In the genomic region with DNA sequence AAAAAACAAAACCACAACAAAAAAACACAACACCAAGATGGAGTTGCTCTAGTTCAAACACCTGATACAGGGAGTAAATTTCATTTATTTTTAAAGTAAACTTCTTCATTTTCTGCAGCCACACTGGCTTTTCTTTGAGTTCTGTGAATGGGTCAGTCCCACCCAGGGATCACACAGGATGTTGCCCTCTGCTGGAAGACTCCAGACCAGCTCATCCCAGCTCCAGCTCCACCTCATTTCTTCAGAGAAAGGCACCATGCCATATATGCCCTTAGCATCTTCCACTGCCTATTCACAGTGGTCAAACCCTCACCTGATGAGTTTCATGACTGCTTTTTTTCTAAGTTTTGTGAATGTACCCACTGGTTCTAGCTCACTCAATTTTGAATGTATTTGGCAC, we compare ENCODE assay signal across 8 cellular contexts. TPM values are rescaled to one million over a fixed set of nuclear protein-coding genes. Genes with fewer than 3 reads are reported as not detected.
A peak's percentile ranks its signal among the peaks of the same experiment; 100 is the strongest.
DNase-seq lines count a peak whose midpoint lies in the region; ATAC-seq, FAIRE-seq and TF ChIP-seq lines count a peak whose summit lies in the region.

No MANE protein-coding gene starts in this region.

- H3K9me3 ChIP-seq in Peyer's patch: no peaks in the 10 kb centered on the region
- no peaks in the 10 kb centered on the region for H3K9me3 ChIP-seq in tibial nerve

- H3K4me3 Mint-ChIP-seq in stimulated activated effector memory CD8-positive, alpha-beta T cell treated with anti-CD3 and anti-CD28 coated beads, Interleukin-12 subunit alpha, Interleukin-12 subunit beta, amount 100 ng/mL, for 72 hours: no peak overlapping the region

- H3K4me3 ChIP-seq in Peyer's patch: no peak overlapping the region
- no peak overlapping the region for H3K4me3 ChIP-seq in fibroblast of the aortic adventitia (ENCODE audit: low read depth, low read length)
- no peak overlapping the region for H3K4me3 ChIP-seq in tibial nerve

- no peaks in the 10 kb centered on the region for H3K9me3 Mint-ChIP-seq in stimulated activated effector memory CD8-positive, alpha-beta T cell treated with anti-CD3 and anti-CD28 coated beads, Interleukin-12 subunit alpha, Interleukin-12 subunit beta, amount 100 ng/mL, for 72 hours

- TF ChIP-seq POLR2A in H54 (IDR thresholded peaks at IDR 0.05; ENCODE audit: low read depth, low read length): no peak
- no peak for TF ChIP-seq POLR2A in Peyer's patch (IDR thresholded peaks at IDR 0.05)
- TF ChIP-seq POLR2A in tibial nerve (IDR thresholded peaks at IDR 0.05): no peak

- H3K36me3 ChIP-seq in Peyer's patch: no peaks in the 10 kb centered on the region
- peaks cover 0 to 5% (median 0%) of the 10 kb centered on the region in 3 donors for H3K36me3 ChIP-seq in tibial nerve

- H3K27me3 ChIP-seq in Peyer's patch (no peaks in the 10 kb centered on the region), tibial nerve (no peaks in the 10 kb centered on the region)

- H3K36me3 Mint-ChIP-seq in stimulated activated effector memory CD8-positive, alpha-beta T cell treated with anti-CD3 and anti-CD28 coated beads, Interleukin-12 subunit alpha, Interleukin-12 subunit beta, amount 100 ng/mL, for 72 hours: peaks cover 67% of the 10 kb centered on the region

- DNase-seq in Daoy (ENCODE audit: low read depth): peak; percentile 64
- DNase-seq in H54 (ENCODE audit: insufficient read length, low spot score): no peak
- DNase-seq in Peyer's patch: peak in 1 of 3 donors; percentile 28
- peak; percentile 62 for DNase-seq in fibroblast of the aortic adventitia (ENCODE audit: low read depth)
- no peak for DNase-seq in tibial nerve (ENCODE audit: low spot score in 2 of 2)
- no peak for DNase-seq in DMS79 (lab: John Stamatoyannopoulos, UW)
- no peak for DNase-seq in stimulated activated effector memory CD8-positive, alpha-beta T cell treated with anti-CD3 and anti-CD28 coated beads, Interleukin-12 subunit alpha, Interleukin-12 subunit beta, amount 100 ng/mL, for 72 hours (ENCODE audit: low spot score in 2 of 2)

- H3K27ac ChIP-seq in Peyer's patch: no peak overlapping the region
- H3K27ac ChIP-seq in tibial nerve: no peak overlapping the region

- no peak overlapping the region for H3K27ac Mint-ChIP-seq in stimulated activated effector memory CD8-positive, alpha-beta T cell treated with anti-CD3 and anti-CD28 coated beads, Interleukin-12 subunit alpha, Interleukin-12 subunit beta, amount 100 ng/mL, for 72 hours

- TF ChIP-seq CTCF in Peyer's patch (IDR thresholded peaks at IDR 0.05) (peak in 5 of 6 experiments; percentile 21 to 34 (median 29)), fibroblast of the aortic adventitia (IDR thresholded peaks at IDR 0.05; ENCODE audit: insufficient read depth, low read length) (peak; percentile 61), tibial nerve (IDR thresholded peaks at IDR 0.05) (peak in 4 of 5 experiments; percentile 12 to 31 (median 20))

- H3K4me1 ChIP-seq in Peyer's patch: peaks cover 0 to 4% (median under 1%) of the 10 kb centered on the region in 4 donors
- H3K4me1 ChIP-seq in tibial nerve: no peaks in the 10 kb centered on the region

- peak; percentile 91 for FAIRE-seq in H54 (lab: Jason Lieb, UNC)

- H3K4me1 Mint-ChIP-seq in stimulated activated effector memory CD8-positive, alpha-beta T cell treated with anti-CD3 and anti-CD28 coated beads, Interleukin-12 subunit alpha, Interleukin-12 subunit beta, amount 100 ng/mL, for 72 hours: peaks cover 45% of the 10 kb centered on the region

- TF ChIP-seq EP300 in tibial nerve (IDR thresholded peaks at IDR 0.05): no peak

- ATAC-seq in GM21381 (IDR thresholded peaks at IDR 0.05; ENCODE audit: unreplicated experiment): no peak
- ATAC-seq in stimulated activated effector memory CD8-positive, alpha-beta T cell treated with anti-CD3 and anti-CD28 coated beads, Interleukin-12 subunit alpha, Interleukin-12 subunit beta, amount 100 ng/mL, for 72 hours: no peak

RNA-seq across cellular contexts. Expression of a gene that starts 8.0 kb away (rescaled TPM):
- 71.9 and 73.3 TPM in 2 replicates for total RNA-seq in Daoy (2014; rRNA removed; shearing (Covaris generic))
- total RNA-seq in Peyer's patch (10 to 100 TPM in 2 of 4 donors, 1 to 10 TPM in 2; 1.4 to 47.0 (median 7.2) TPM), fibroblast of the aortic adventitia (ENCODE audit: low replicate concordance) (5.2 and 167 TPM in 2 replicates), tibial nerve (10 to 100 TPM in 1 of 4 donors, 1 to 10 TPM in 3; 4.7 to 12.3 (median 6.5) TPM)

RNA-seq across cellular contexts. Expression of a gene that starts 22.9 kb away (rescaled TPM):
- 50.3 and 52.4 TPM in 2 replicates for total RNA-seq in Daoy (2014; rRNA removed; shearing (Covaris generic))
- total RNA-seq in Peyer's patch: 10 to 100 TPM; 11.5 to 37.1 (median 24.7) TPM
- total RNA-seq in fibroblast of the aortic adventitia (ENCODE audit: low replicate concordance): 27.0 and 71.4 TPM in 2 replicates
- 10 to 100 TPM; 16.5 to 34.7 (median 22.2) TPM for total RNA-seq in tibial nerve

Comparison
In these comparisons a context has a peak if more than half of its experiments do, and no peak if none do; other contexts are left out.
1. DNase-seq: peak in Daoy (single experiment) and fibroblast of the aortic adventitia (single experiment); none in H54 (single experiment), tibial nerve (0 of 2), DMS79 (single experiment) and stimulated activated effector memory CD8-positive, alpha-beta T cell treated with anti-CD3 and anti-CD28 coated beads, Interleukin-12 subunit alpha, Interleukin-12 subunit beta, amount 100 ng/mL, for 72 hours (0 of 2).
2. Peak in every context shown above with its lines, with median percentiles within 50 percentile points of each other: CTCF ChIP-seq.